19 cellular contexts compared by ENCODE assay signal in the genomic region with DNA sequence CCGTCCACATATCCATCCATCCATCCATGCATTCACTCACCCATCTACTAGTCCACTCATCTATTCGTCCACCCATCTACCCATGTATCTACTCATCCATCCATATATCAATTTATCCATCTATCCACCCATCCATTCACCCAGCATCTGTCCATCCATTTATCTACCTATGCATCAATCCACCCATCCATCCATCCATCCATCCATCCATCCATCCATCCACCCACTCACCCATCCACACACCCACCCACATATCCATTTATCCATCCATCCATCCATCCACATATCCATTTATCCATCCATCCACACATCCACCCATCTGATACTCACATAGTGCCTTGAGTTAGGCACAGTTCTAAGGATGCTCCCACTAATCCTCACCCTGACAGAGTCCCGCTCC.
DNase-seq lines count a peak whose midpoint lies in the region; ATAC-seq and TF ChIP-seq lines count a peak whose summit lies in the region.
"Had no signal": no experiment of that assay in that cellular context is flagged by ENCODE, and none has a peak within 500 bp of the region (broad histone marks: within the 10 kb centered on the region; RNA-seq: fewer than 3 reads in every experiment).

No MANE protein-coding gene starts in this region.

- DNase-seq in CD4-positive, alpha-beta memory T cell = no peak
- no peak for DNase-seq in naive thymus-derived CD8-positive, alpha-beta T cell
- DNase-seq in right atrium auricular region (ENCODE audit: low spot score) = no peak
- no peak for DNase-seq in effector memory CD4-positive, alpha-beta T cell
- DNase-seq: DND-41, GM23248, NCI-H1048, NCI-H146, NCI-H2081, NCI-H524 had no signal

- H3K27me3 Mint-ChIP-seq in CD4-positive, alpha-beta memory T cell = no peaks in the 10 kb centered on the region
- H3K27me3 Mint-ChIP-seq in naive thymus-derived CD8-positive, alpha-beta T cell = no peaks in the 10 kb centered on the region

- POLR2A ChIA-PET in CD4-positive, alpha-beta memory T cell (lab: Charles Lee; ENCODE audit: partially characterized antibody) = no interaction called here
- POLR2A ChIA-PET in HEK293 (lab: Yijun Ruan, JAX) = no interaction called here
- POLR2A ChIA-PET in naive thymus-derived CD8-positive, alpha-beta T cell (lab: Charles Lee) = interaction anchor here (0.7 kb wide), 1 partner anchor 157 kb away, joined by 3 read pairs; no protein-coding TSS in a partner anchor

- intact Hi-C loops in CD4-positive, alpha-beta memory T cell (cut with micrococcal nuclease) = no loop called here

- H3K36me3 ChIP-seq in CD4-positive, alpha-beta memory T cell (ENCODE audit: insufficient read depth, low read length) = peaks cover 26% of the 10 kb centered on the region
- no peaks in the 10 kb centered on the region for H3K36me3 ChIP-seq in HEK293 (ENCODE audit: control insufficient read depth in 2 of 2, insufficient read depth in 1 of 2, low read length in 2 of 2)
- no peaks in the 10 kb centered on the region for H3K36me3 ChIP-seq in right atrium auricular region
- peaks cover 39% of the 10 kb centered on the region for H3K36me3 ChIP-seq in effector memory CD4-positive, alpha-beta T cell (ENCODE audit: control insufficient read depth, insufficient read depth, low read length)

- CTCF ChIA-PET in CD4-positive, alpha-beta memory T cell (lab: Charles Lee; ENCODE audit: partially characterized antibody) = no interaction called here
- CTCF ChIA-PET in HEK293 (lab: Yijun Ruan, JAX) = interaction anchor here (1.1 kb wide), 1 partner anchor 33 kb away, joined by 4 read pairs; no protein-coding TSS in a partner anchor

- H3K9me3 Mint-ChIP-seq in CD4-positive, alpha-beta memory T cell = no peaks in the 10 kb centered on the region
- H3K9me3 Mint-ChIP-seq in naive thymus-derived CD8-positive, alpha-beta T cell = no peaks in the 10 kb centered on the region

- H3K4me1 Mint-ChIP-seq in CD4-positive, alpha-beta memory T cell = peaks cover 40 to 78% (median 58%) of the 10 kb centered on the region in 4 donors
- H3K4me1 Mint-ChIP-seq in naive thymus-derived CD8-positive, alpha-beta T cell = peaks cover 25 to 74% (median 56%) of the 10 kb centered on the region in 4 donors

- peaks cover 29 to 48% of the 10 kb centered on the region in 2 donors for H3K36me3 Mint-ChIP-seq in CD4-positive, alpha-beta memory T cell
- H3K36me3 Mint-ChIP-seq in naive thymus-derived CD8-positive, alpha-beta T cell = peaks cover 6 to 52% (median 7%) of the 10 kb centered on the region in 3 donors

- no peaks in the 10 kb centered on the region for H3K27me3 ChIP-seq in CD4-positive, alpha-beta memory T cell (ENCODE audit: insufficient read depth, low read length)
- H3K27me3 ChIP-seq in right atrium auricular region = no peaks in the 10 kb centered on the region
- no peaks in the 10 kb centered on the region for H3K27me3 ChIP-seq in effector memory CD4-positive, alpha-beta T cell (replicated peaks; ENCODE audit: control insufficient read depth, insufficient read depth, low read length, poor library complexity, severe bottlenecking)

- no peak for ATAC-seq in naive thymus-derived CD8-positive, alpha-beta T cell
- no peak for ATAC-seq in HG02970 (IDR thresholded peaks at IDR 0.05; ENCODE audit: low FRiP score, unreplicated experiment)
- no peak for ATAC-seq in HG03196 (IDR thresholded peaks at IDR 0.05; ENCODE audit: unreplicated experiment)
- ATAC-seq: HCT116, HepG2, Panc1, Right ventricle myocardium inferior had no signal

- peaks cover 45% of the 10 kb centered on the region for H3K4me1 ChIP-seq in CD4-positive, alpha-beta memory T cell (ENCODE audit: insufficient read depth, low read length)
- H3K4me1 ChIP-seq in HEK293 (ENCODE audit: control insufficient read depth, insufficient read depth, low read length) (no peaks in the 10 kb centered on the region), right atrium auricular region (peaks cover 0 to 6% of the 10 kb centered on the region in 2 donors)
- peaks cover 2% of the 10 kb centered on the region for H3K4me1 ChIP-seq in effector memory CD4-positive, alpha-beta T cell (ENCODE audit: control insufficient read depth, insufficient read depth, low read length, poor library complexity, severe bottlenecking)

- H3K4me3 ChIP-seq in CD4-positive, alpha-beta memory T cell (ENCODE audit: low read length in 2 of 2) = no peak overlapping the region
- H3K4me3 ChIP-seq in HEK293 (ENCODE audit: low read depth, low read length) = no peak overlapping the region
- H3K4me3 ChIP-seq in right atrium auricular region = no peak overlapping the region
- no peak overlapping the region for H3K4me3 ChIP-seq in effector memory CD4-positive, alpha-beta T cell (ENCODE audit: insufficient read depth, low read depth, low read length, poor library complexity, severe bottlenecking)
- H3K4me3 ChIP-seq: GM23248 had no signal

- H3K9me3 ChIP-seq in CD4-positive, alpha-beta memory T cell (ENCODE audit: control insufficient read depth in 1 of 2, low read length in 2 of 2) = no peaks in the 10 kb centered on the region
- no peaks in the 10 kb centered on the region for H3K9me3 ChIP-seq in HEK293 (ENCODE audit: control insufficient read depth, insufficient read depth, low read depth, low read length)
- H3K9me3 ChIP-seq in right atrium auricular region = no peaks in the 10 kb centered on the region
- no peaks in the 10 kb centered on the region for H3K9me3 ChIP-seq in effector memory CD4-positive, alpha-beta T cell (ENCODE audit: control insufficient read depth, low read length)

- peak overlapping the region; percentile 0 to 77 (median 31) for H3K27ac Mint-ChIP-seq in CD4-positive, alpha-beta memory T cell
- H3K27ac Mint-ChIP-seq in naive thymus-derived CD8-positive, alpha-beta T cell = peak overlapping the region in 6 of 10 donors; percentile 8 to 87 (median 58)

- TF ChIP-seq CTCF in HEK293 (tag by site-specific recombination; IDR thresholded peaks at IDR 0.05) (no peak), right atrium auricular region (IDR thresholded peaks at IDR 0.05) (no peak)

- H3K27ac ChIP-seq in CD4-positive, alpha-beta memory T cell (ENCODE audit: low read depth, low read length) = no peak overlapping the region
- no peak overlapping the region for H3K27ac ChIP-seq in HEK293 (ENCODE audit: extremely low read depth, low read depth, low read length)
- peak overlapping the region; percentile 41 for H3K27ac ChIP-seq in cingulate gyrus (ENCODE audit: low read depth, low read length)
- no peak overlapping the region for H3K27ac ChIP-seq in right atrium auricular region
- H3K27ac ChIP-seq in effector memory CD4-positive, alpha-beta T cell (ENCODE audit: insufficient read depth, low read length, poor library complexity, severe bottlenecking) = no peak overlapping the region
- H3K27ac ChIP-seq: GM23248, KMS-11 had no signal

- H3K4me3 Mint-ChIP-seq in CD4-positive, alpha-beta memory T cell = peak overlapping the region in 2 of 8 donors; percentile 3 to 6
- H3K4me3 Mint-ChIP-seq in naive thymus-derived CD8-positive, alpha-beta T cell = peak overlapping the region in 1 of 10 donors; percentile 19

TF ChIP-seq in HEK293, 187 proteins besides CTCF, POLR2A, EP300 and RAD21:
- TF ChIP-seq YY1 (tag by site-specific recombination; IDR thresholded peaks at IDR 0.05) = no peak
- no peak for TF ChIP-seq ZNF707 (tag by site-specific recombination; IDR thresholded peaks at IDR 0.05)
- TF ChIP-seq INSM2 (tag by site-specific recombination; IDR thresholded peaks at IDR 0.05) = no peak
- peak; percentile 50; the same call in 1 of the 2 replicates for TF ChIP-seq EGR2 (tag by site-specific recombination; IDR thresholded peaks at IDR 0.05; ENCODE audit: low read depth)
- TF ChIP-seq ZFHX2 (tag by site-specific recombination; conservative IDR thresholded peaks at IDR 0.05) = peak; percentile 24; the same call in 1 of the 2 replicates
- no peak for TF ChIP-seq MZF1 (tag by site-specific recombination; IDR thresholded peaks at IDR 0.05; ENCODE audit: borderline replicate concordance)
- peak; percentile 93 for TF ChIP-seq ZNF366 (tag by site-specific recombination; conservative IDR thresholded peaks at IDR 0.05)
- TF ChIP-seq ZBTB17 (tag by site-specific recombination; IDR thresholded peaks at IDR 0.05) = peak; percentile 34; the same call in 1 of the 2 replicates
